In the genomic region with DNA sequence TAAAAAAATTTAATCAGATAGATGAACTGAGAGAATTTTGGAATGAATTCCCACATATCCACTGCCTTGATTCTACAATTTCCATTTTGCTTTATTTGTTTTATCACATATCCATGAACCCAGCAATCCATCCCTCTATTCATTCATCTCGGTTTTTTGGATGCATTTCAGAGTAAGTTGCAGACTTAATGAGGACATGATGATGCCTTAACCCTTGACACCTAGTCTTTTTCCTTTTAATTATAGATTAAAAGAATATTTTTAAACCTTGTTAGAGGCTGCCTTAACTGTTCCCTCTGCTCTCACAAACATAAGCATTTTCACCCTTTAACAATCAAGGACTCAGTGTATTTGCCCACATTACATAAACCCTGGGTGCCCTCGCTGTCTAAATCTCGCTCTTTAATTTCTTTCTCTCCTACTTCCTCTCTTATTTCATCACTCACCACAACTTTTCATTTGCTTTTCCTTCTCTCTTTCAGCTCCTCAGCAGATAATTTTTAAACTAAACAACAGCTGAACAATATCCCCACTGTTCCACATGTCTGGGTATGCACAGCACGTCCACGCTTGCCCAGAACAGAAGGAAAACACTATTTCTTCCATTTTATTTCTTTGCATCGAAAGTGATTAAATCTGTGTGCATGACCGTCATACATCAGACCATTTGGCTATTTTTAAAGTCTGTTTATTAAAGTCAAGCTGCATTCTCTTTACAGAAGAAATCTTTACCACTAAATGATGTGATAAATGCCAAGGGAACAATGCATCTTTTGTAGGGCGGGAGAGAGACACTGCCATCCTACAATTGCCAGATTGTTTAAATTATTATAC, we compare ENCODE assay signal across 14 cellular contexts. TPM values are rescaled to one million over a fixed set of nuclear protein-coding genes. Genes with fewer than 3 reads are reported as not detected.
DNase-seq lines count a peak whose midpoint lies in the region; ATAC-seq, FAIRE-seq and TF ChIP-seq lines count a peak whose summit lies in the region.
"Had no signal": no experiment of that assay in that cellular context is flagged by ENCODE, and none has a peak within 500 bp of the region (broad histone marks: within the 10 kb centered on the region; RNA-seq: fewer than 3 reads in every experiment).

No MANE protein-coding gene starts in this region.

- TF ChIP-seq CTCF in smooth muscle cell (IDR thresholded peaks at IDR 0.05; ENCODE audit: borderline replicate concordance, insufficient read depth, poor library complexity, severe bottlenecking): no peak

- no peaks in the 10 kb centered on the region for H3K36me3 ChIP-seq in smooth muscle cell (ENCODE audit: low read depth)
- H3K36me3 ChIP-seq: lower lobe of right lung had no signal

- in situ Hi-C loops in G401 (cut with HindIII; ENCODE audit: low sequenced_read_pairs): no loop called here

- H3K79me2 ChIP-seq in smooth muscle cell (ENCODE audit: low read depth): no peaks in the 10 kb centered on the region

- no peaks in the 10 kb centered on the region for H3F3A ChIP-seq in smooth muscle cell (ENCODE audit: low read depth)

- no peak overlapping the region for H3K9ac ChIP-seq in smooth muscle cell (ENCODE audit: low read depth)

- no peaks in the 10 kb centered on the region for H3K9me3 ChIP-seq in smooth muscle cell (replicated peaks; ENCODE audit: low read depth)
- H3K9me3 ChIP-seq: A549, lower lobe of right lung had no signal

- peak overlapping the region; percentile 68 for H3K4me2 ChIP-seq in smooth muscle cell
- H3K4me2 ChIP-seq: A549 had no signal

- no peak overlapping the region for H3K27ac ChIP-seq in smooth muscle cell (ENCODE audit: low read depth)
- H3K27ac ChIP-seq: A549, lower lobe of right lung had no signal

- H3K4me3 ChIP-seq in smooth muscle cell: peak overlapping the region; percentile 22
- H3K4me3 ChIP-seq: A549, lower lobe of right lung had no signal

- H3K27me3 ChIP-seq in smooth muscle cell (ENCODE audit: low read depth): no peaks in the 10 kb centered on the region

- no peaks in the 10 kb centered on the region for H3K4me1 ChIP-seq in smooth muscle cell (ENCODE audit: low read depth)
- H3K4me1 ChIP-seq: lower lobe of right lung had no signal

- WGBS in smooth muscle cell (ENCODE audit: low lambda C conversion rate): 61% methylated on average over 8 of the region's 8 CpGs

- no peaks in the 10 kb centered on the region for H4K20me1 ChIP-seq in smooth muscle cell (ENCODE audit: low read depth)

- FAIRE-seq in frontal cortex (lab: Jason Lieb, UNC): peak; percentile 26
- FAIRE-seq: A549 had no signal

- DNase-seq in NCI-H1417 (lab: John Stamatoyannopoulos, UW) (peak in 2 of 3 experiments; percentile 4 to 42), NCI-H1417 treated with DMSO at 0.1 percent for 48 hours (lab: John Stamatoyannopoulos, UW) (no peak), amygdala (lab: John Stamatoyannopoulos, UW) (peak in 29 of 56 donors; percentile 7 to 72 (median 25)), frontal cortex (ENCODE audit: low spot score in 2 of 2) (no peak), smooth muscle cell (lab: John Stamatoyannopoulos, UW; ENCODE audit: unreplicated experiment) (no peak), SHP77 (lab: John Stamatoyannopoulos, UW) (no peak), G401 (ENCODE audit: low spot score) (no peak)
- DNase-seq: activated CD4-positive, CD25-positive, alpha-beta regulatory T cell treated with anti-CD3 and anti-CD28 coated beads, Interleukin-2, amount 50 U/mL, for 72 hours; DMS 273 treated with DMSO at 0.1 percent for 48 hours; GOT3; lower lobe of right lung; SHP77 treated with DMSO at 0.1 percent for 48 hours had no signal

- H2AFZ ChIP-seq in smooth muscle cell (ENCODE audit: low read depth): peak overlapping the region; percentile 28

- ATAC-seq in GM21367 (IDR thresholded peaks at IDR 0.05; ENCODE audit: unreplicated experiment): no peak
- ATAC-seq: A549, lower lobe of right lung had no signal

RNA-seq across cellular contexts. Expression of a gene that starts 39.9 kb away (rescaled TPM):
- total RNA-seq in frontal cortex (10.2 TPM), smooth muscle cell (14.6 and 19.1 TPM in 2 replicates)
- 11.2 and 14.5 TPM in 2 replicates for polyA plus RNA-seq in smooth muscle cell
- total RNA-seq in G401 (2014; rRNA removed; shearing (Covaris generic)): 5.6 and 6.6 TPM in 2 replicates

RNA-seq across cellular contexts. Expression of a gene that starts 40.0 kb away (rescaled TPM):
- total RNA-seq in frontal cortex (20.0 TPM), smooth muscle cell (31.0 and 38.7 TPM in 2 replicates)
- 32.6 and 35.6 TPM in 2 replicates for polyA plus RNA-seq in smooth muscle cell
- 12.9 and 16.8 TPM in 2 replicates for total RNA-seq in G401 (2014; rRNA removed; shearing (Covaris generic))

Comparison
In these comparisons a context has a peak if more than half of its experiments do, and no peak if none do; other contexts are left out.
1. DNase-seq: peak in NCI-H1417 (2 of 3) and amygdala (29 of 56); none in NCI-H1417 treated with DMSO at 0.1 percent for 48 hours (single experiment), frontal cortex (0 of 2), smooth muscle cell (single experiment), SHP77 (0 of 2) and G401 (single experiment).